ENCODE assay signal across 10 cellular contexts in the genomic region with DNA sequence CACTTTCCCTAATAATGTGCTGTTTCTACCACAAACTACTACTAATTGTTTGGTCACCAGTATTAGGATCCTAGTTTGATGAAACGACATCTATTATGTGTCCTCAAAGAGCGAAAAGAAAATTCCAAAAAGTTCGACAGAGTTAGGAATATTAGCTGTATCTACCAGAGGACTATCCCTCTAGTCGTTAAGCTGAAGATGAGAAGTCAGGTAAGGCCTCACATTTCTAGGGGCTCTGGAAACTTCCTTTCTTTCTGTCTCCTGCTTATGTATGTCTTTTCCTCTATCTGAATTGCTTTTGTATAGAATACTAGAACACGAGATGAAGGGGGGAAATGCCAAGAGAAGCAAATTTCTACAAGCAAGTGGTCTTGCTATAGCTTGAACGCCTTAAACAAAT. TPM values are rescaled to one million over a fixed set of nuclear protein-coding genes. Genes with fewer than 3 reads are reported as not detected.
DNase-seq lines count a peak whose midpoint lies in the region; ATAC-seq, FAIRE-seq and TF ChIP-seq lines count a peak whose summit lies in the region.
"Had no signal": no experiment of that assay in that cellular context is flagged by ENCODE, and none has a peak within 500 bp of the region (broad histone marks: within the 10 kb centered on the region; RNA-seq: fewer than 3 reads in every experiment).

No MANE protein-coding gene starts in this region.

- FAIRE-seq in HTR-8/SVneo (lab: Jason Lieb, UNC) (no peak), frontal cortex (lab: Jason Lieb, UNC) (no peak)

- peaks cover 2% of the 10 kb centered on the region for H3K36me3 Mint-ChIP-seq in activated CD4-positive, alpha-beta memory T cell treated with anti-CD3 and anti-CD28 coated beads for 36 hours

- DNase-seq in HFF-Myc (ENCODE audit: extremely low read depth, low read depth) (no peak), right cardiac atrium (no peak), HTR-8/SVneo (ENCODE audit: insufficient read length, low spot score) (no peak), retina (no peak), frontal cortex (ENCODE audit: low spot score in 2 of 2) (no peak), SHP77 (lab: John Stamatoyannopoulos, UW) (no peak)
- no peak for DNase-seq in activated CD4-positive, alpha-beta memory T cell treated with anti-CD3 and anti-CD28 coated beads for 36 hours
- DNase-seq: MV-4-11; stimulated activated CD4-positive, alpha-beta T cell treated with anti-CD3 and anti-CD28 coated beads, Interleukin-4, amount 100 ng/mL, for 1 hour had no signal

- H3K4me3 ChIP-seq in HFF-Myc (replicated peaks; ENCODE audit: low read depth, low read length), result peak overlapping the region; percentile 90
- peak overlapping the region; percentile 77 for H3K4me3 ChIP-seq in right cardiac atrium (ENCODE audit: low read length)
- peak overlapping the region; percentile 74 to 98 (median 97) for H3K4me3 ChIP-seq in skeletal muscle tissue (ENCODE audit: low read length in 3 of 3)

- H3K36me3 ChIP-seq in skeletal muscle tissue (ENCODE audit: control insufficient read depth in 3 of 3, insufficient read depth in 3 of 3, low read length in 3 of 3), result no peaks in the 10 kb centered on the region

- CTCF ChIA-PET in activated CD4-positive, alpha-beta memory T cell treated with anti-CD3 and anti-CD28 coated beads for 36 hours (lab: Charles Lee), result interaction anchor here (1.2 kb wide), 1 partner anchor 8 kb away, joined by 6 read pairs; no protein-coding TSS in a partner anchor

- no peaks in the 10 kb centered on the region for H3K9me3 ChIP-seq in right cardiac atrium (ENCODE audit: control insufficient read depth, low read length)
- no peaks in the 10 kb centered on the region for H3K9me3 ChIP-seq in skeletal muscle tissue (ENCODE audit: control insufficient read depth in 3 of 3, low read length in 3 of 3)

- no peak for ATAC-seq in right cardiac atrium

- H3K4me1 Mint-ChIP-seq in activated CD4-positive, alpha-beta memory T cell treated with anti-CD3 and anti-CD28 coated beads for 36 hours (ENCODE audit: low read depth), result peaks cover 68% of the 10 kb centered on the region

- intact Hi-C loops in activated CD4-positive, alpha-beta memory T cell treated with anti-CD3 and anti-CD28 coated beads for 36 hours (cut with micrococcal nuclease), result loop anchor here (5.0 to 10.0 kb wide), 4 partner anchors 51 to 241 kb away; no protein-coding TSS in a partner anchor
- intact Hi-C loops in right cardiac atrium (cut with DNase I), result loop anchor here in 2 of 4 donors (10.0 kb wide), 2 partner anchors 51 to 101 kb away; no protein-coding TSS in a partner anchor

- H3K27ac Mint-ChIP-seq in activated CD4-positive, alpha-beta memory T cell treated with anti-CD3 and anti-CD28 coated beads for 36 hours, result peak overlapping the region; percentile 85

- H3K9ac ChIP-seq in skeletal muscle tissue (ENCODE audit: low read depth in 1 of 3, low read length in 3 of 3), result peak overlapping the region; percentile 69 to 95 (median 95)

- 38% methylated on average over 6 of the region's 6 CpGs for WGBS in right cardiac atrium

- H3K9me3 Mint-ChIP-seq in activated CD4-positive, alpha-beta memory T cell treated with anti-CD3 and anti-CD28 coated beads for 36 hours, result no peaks in the 10 kb centered on the region

- peak overlapping the region; percentile 83 for H3K4me3 Mint-ChIP-seq in activated CD4-positive, alpha-beta memory T cell treated with anti-CD3 and anti-CD28 coated beads for 36 hours

- no peak for TF ChIP-seq CTCF in HFF-Myc (IDR thresholded peaks at IDR 0.05; ENCODE audit: low read depth, low read length, missing control alignments)

- H3K4me1 ChIP-seq in right cardiac atrium (ENCODE audit: control insufficient read depth, insufficient read depth, low read length) (peaks cover 2% of the 10 kb centered on the region), skeletal muscle tissue (ENCODE audit: control insufficient read depth in 3 of 3, insufficient read depth in 3 of 3, low read length in 3 of 3) (peaks cover 18 to 36% (median 32%) of the 10 kb centered on the region in 3 donors)

- H3K27me3 Mint-ChIP-seq in activated CD4-positive, alpha-beta memory T cell treated with anti-CD3 and anti-CD28 coated beads for 36 hours, result no peaks in the 10 kb centered on the region

- POLR2A ChIA-PET in activated CD4-positive, alpha-beta memory T cell treated with anti-CD3 and anti-CD28 coated beads for 36 hours (lab: Charles Lee), result interaction anchor here (2.3 kb wide), 1 partner anchor 12 kb away, joined by 10 read pairs; no protein-coding TSS in a partner anchor

- H3K27ac ChIP-seq in right cardiac atrium (ENCODE audit: low read length) (no peak overlapping the region), skeletal muscle tissue (ENCODE audit: low read depth, low read length) (peak overlapping the region; percentile 93)

- H3K27me3 ChIP-seq in right cardiac atrium (ENCODE audit: control insufficient read depth, insufficient read depth), result no peaks in the 10 kb centered on the region
- no peaks in the 10 kb centered on the region for H3K27me3 ChIP-seq in skeletal muscle tissue (ENCODE audit: control insufficient read depth in 3 of 3, insufficient read depth in 3 of 3, low read length in 3 of 3)

RNA-seq across cellular contexts. Expression of gene GLG1, which starts 1.6 kb away (rescaled TPM):
- total RNA-seq in activated CD4-positive, alpha-beta memory T cell treated with anti-CD3 and anti-CD28 coated beads for 36 hours, result 10 to 100 TPM; 58.1 to 63.8 TPM
- total RNA-seq in right cardiac atrium, result 100 to 1,000 TPM in 1 of 4 donors, 10 to 100 TPM in 3; 91.6 to 109 (median 99.2) TPM
- 46.8 TPM for polyA plus RNA-seq in right cardiac atrium
- 97.1 TPM for total RNA-seq in skeletal muscle tissue
- 64.8 TPM for total RNA-seq in frontal cortex
